40 cellular contexts compared by ENCODE assay signal in genomic region chr5:142494119-142494518, GRCh38.
"Had no signal": no experiment of that assay in that cellular context is flagged by ENCODE, and none has a peak within 500 bp of the region (broad histone marks: within the 10 kb centered on the region; RNA-seq: fewer than 3 reads in every experiment).

No MANE protein-coding gene starts in this region.

- H3K4me3 ChIP-seq: adrenal gland, ascending aorta, body of pancreas, breast epithelium, cardiac muscle cell had no signal

- FAIRE-seq: astrocyte, bronchial epithelial cell had no signal

- H3K4me1 ChIP-seq: body of pancreas, breast epithelium had no signal

- H3K9me3 Mint-ChIP-seq: activated naive CD4-positive, alpha-beta T cell treated with anti-CD3 and anti-CD28 coated beads for 36 hours; activated naive CD4-positive, alpha-beta T cell treated with anti-CD3 and anti-CD28 coated beads, Interleukin-2, amount 10 ng/mL, durations not matched to agents 7 days and 5 days; activated naive CD4-positive, alpha-beta T cell treated with anti-CD3 and anti-CD28 coated beads, Interleukin-2, amount 50 U/mL, for 24 hours; activated naive CD4-positive, alpha-beta T cell treated with anti-CD3 and anti-CD28 coated beads, Interleukin-2, amount 50 U/mL, for 72 hours; activated naive CD8-positive, alpha-beta T cell treated with anti-CD3 and anti-CD28 coated beads for 36 hours; activated T-cell treated with anti-CD3 and anti-CD28 coated beads, Interleukin-2, amount 50 U/mL, for 24 hours; activated T-cell treated with anti-CD3 and anti-CD28 coated beads, Interleukin-2, amount 50 U/mL, for 4 hours; activated T-cell treated with anti-CD3 and anti-CD28 coated beads, Interleukin-2, amount 50 U/mL, for 72 hours; activated T-helper 17 cell treated with anti-CD3 and anti-CD28 coated beads, Interleukin-2, amount 50 U/mL, for 72 hours; activated T-helper 2 cell treated with anti-CD3 and anti-CD28 coated beads, Interferon-gamma antibody, Interleukin-2, Interleukin-4, amounts not matched to agents 10 μg/mL and 5 μg/mL and 100 μg/mL, durations not matched to agents 14 hours and 24 hours and 36 hours; central memory CD8-positive, alpha-beta T cell had no signal

- H3K9me3 ChIP-seq: adrenal gland, ascending aorta, body of pancreas, breast epithelium had no signal

- H3K27me3 Mint-ChIP-seq: activated naive CD4-positive, alpha-beta T cell treated with anti-CD3 and anti-CD28 coated beads, Interleukin-2, amount 50 U/mL, for 24 hours; activated naive CD8-positive, alpha-beta T cell; activated naive CD8-positive, alpha-beta T cell treated with anti-CD3 and anti-CD28 coated beads for 36 hours; activated T-cell treated with anti-CD3 and anti-CD28 coated beads, Interleukin-2, amount 50 U/mL, for 24 hours; activated T-helper 17 cell treated with anti-CD3 and anti-CD28 coated beads, Interleukin-2, amount 50 U/mL, for 72 hours had no signal

- H3K27ac Mint-ChIP-seq: activated naive CD4-positive, alpha-beta T cell treated with anti-CD3 and anti-CD28 coated beads for 36 hours; activated naive CD4-positive, alpha-beta T cell treated with anti-CD3 and anti-CD28 coated beads, Interleukin-2, amount 10 ng/mL, durations not matched to agents 7 days and 5 days; activated naive CD4-positive, alpha-beta T cell treated with anti-CD3 and anti-CD28 coated beads, Interleukin-2, amount 50 U/mL, for 72 hours; activated naive CD8-positive, alpha-beta T cell; activated naive CD8-positive, alpha-beta T cell treated with anti-CD3 and anti-CD28 coated beads for 36 hours; activated naive CD8-positive, alpha-beta T cell treated with anti-CD3 and anti-CD28 coated beads, Interleukin-2, amount 10 ng/mL, durations not matched to agents 7 days and 5 days; activated naive CD8-positive, alpha-beta T cell treated with anti-CD3 and anti-CD28 coated beads, Interleukin-2, amount 50 U/mL, for 24 hours; activated T-cell treated with anti-CD3 and anti-CD28 coated beads, Interleukin-2, amount 50 U/mL, for 24 hours; activated T-cell treated with anti-CD3 and anti-CD28 coated beads, Interleukin-2, amount 50 U/mL, for 72 hours; activated T-helper 17 cell treated with anti-CD3 and anti-CD28 coated beads, Interleukin-2, amount 50 U/mL, for 72 hours; activated T-helper 2 cell treated with anti-CD3 and anti-CD28 coated beads, Interferon-gamma antibody, Interleukin-2, Interleukin-4, amounts not matched to agents 10 μg/mL and 5 μg/mL and 100 μg/mL, durations not matched to agents 14 hours and 24 hours and 36 hours had no signal

- H3K36me3 ChIP-seq: adrenal gland, ascending aorta, brain microvascular endothelial cell, breast epithelium, cardiac muscle cell had no signal

- H3K27ac ChIP-seq: body of pancreas, brain microvascular endothelial cell, breast epithelium, cardiac muscle cell had no signal

- H3K4me3 Mint-ChIP-seq: activated naive CD4-positive, alpha-beta T cell treated with anti-CD3 and anti-CD28 coated beads for 36 hours; activated naive CD4-positive, alpha-beta T cell treated with anti-CD3 and anti-CD28 coated beads, Interleukin-2, amount 10 ng/mL, durations not matched to agents 7 days and 5 days; activated naive CD4-positive, alpha-beta T cell treated with anti-CD3 and anti-CD28 coated beads, Interleukin-2, amount 50 U/mL, for 24 hours; activated naive CD8-positive, alpha-beta T cell; activated naive CD8-positive, alpha-beta T cell treated with anti-CD3 and anti-CD28 coated beads for 36 hours; activated naive CD8-positive, alpha-beta T cell treated with anti-CD3 and anti-CD28 coated beads, Interleukin-2, amount 10 ng/mL, durations not matched to agents 7 days and 5 days; activated naive CD8-positive, alpha-beta T cell treated with anti-CD3 and anti-CD28 coated beads, Interleukin-2, amount 50 U/mL, for 24 hours; activated T-cell treated with anti-CD3 and anti-CD28 coated beads, Interleukin-2, amount 50 U/mL, for 24 hours; activated T-cell treated with anti-CD3 and anti-CD28 coated beads, Interleukin-2, amount 50 U/mL, for 4 hours; activated T-cell treated with anti-CD3 and anti-CD28 coated beads, Interleukin-2, amount 50 U/mL, for 72 hours; activated T-helper 17 cell treated with anti-CD3 and anti-CD28 coated beads, Interleukin-2, amount 50 U/mL, for 72 hours; brain; central memory CD8-positive, alpha-beta T cell had no signal

- H3K36me3 Mint-ChIP-seq: activated naive CD4-positive, alpha-beta T cell treated with anti-CD3 and anti-CD28 coated beads, Interleukin-2, amount 10 ng/mL, durations not matched to agents 7 days and 5 days; activated naive CD4-positive, alpha-beta T cell treated with anti-CD3 and anti-CD28 coated beads, Interleukin-2, amount 50 U/mL, for 24 hours; activated naive CD4-positive, alpha-beta T cell treated with anti-CD3 and anti-CD28 coated beads, Interleukin-2, amount 50 U/mL, for 72 hours; activated naive CD8-positive, alpha-beta T cell; activated naive CD8-positive, alpha-beta T cell treated with anti-CD3 and anti-CD28 coated beads for 36 hours; activated naive CD8-positive, alpha-beta T cell treated with anti-CD3 and anti-CD28 coated beads, Interleukin-2, amount 10 ng/mL, durations not matched to agents 7 days and 5 days; brain had no signal

- ATAC-seq: activated naive CD4-positive, alpha-beta T cell treated with anti-CD3 and anti-CD28 coated beads, Interleukin-2, amount 50 U/mL, for 72 hours; activated naive CD8-positive, alpha-beta T cell treated with anti-CD3 and anti-CD28 coated beads, Interleukin-2, amount 50 U/mL, for 24 hours; activated T-cell treated with anti-CD3 and anti-CD28 coated beads, Interleukin-2, amount 50 U/mL, for 4 hours; activated T-cell treated with anti-CD3 and anti-CD28 coated beads, Interleukin-2, amount 50 U/mL, for 72 hours; activated T-helper 17 cell treated with anti-CD3 and anti-CD28 coated beads, Interleukin-2, amount 50 U/mL, for 72 hours; body of pancreas had no signal

- H3K4me1 Mint-ChIP-seq: activated naive CD4-positive, alpha-beta T cell treated with anti-CD3 and anti-CD28 coated beads, Interleukin-2, amount 10 ng/mL, durations not matched to agents 7 days and 5 days; activated T-helper 17 cell treated with anti-CD3 and anti-CD28 coated beads, Interleukin-2, amount 50 U/mL, for 72 hours; central memory CD8-positive, alpha-beta T cell had no signal

- DNase-seq: activated effector memory CD4-positive, alpha-beta T cell treated with anti-CD3 and anti-CD28 coated beads, Interleukin-2, amount 50 U/mL, for 16 hours; activated effector memory CD4-positive, alpha-beta T cell treated with Interleukin-2 at 50 U/mL for 16 hours; activated gamma-delta T cell; activated gamma-delta T cell treated with Interleukin-2 at 50 U/mL for 16 hours; activated naive CD4-positive, alpha-beta T cell; activated naive CD4-positive, alpha-beta T cell treated with anti-CD3 and anti-CD28 coated beads for 36 hours; activated naive CD4-positive, alpha-beta T cell treated with anti-CD3 and anti-CD28 coated beads, Interleukin-2, amount 10 ng/mL, durations not matched to agents 7 days and 5 days; activated naive CD4-positive, alpha-beta T cell treated with anti-CD3 and anti-CD28 coated beads, Interleukin-2, amount 50 U/mL, for 16 hours; activated naive CD4-positive, alpha-beta T cell treated with Interleukin-2 at 50 U/mL for 16 hours; activated naive CD8-positive, alpha-beta T cell treated with anti-CD3 and anti-CD28 coated beads for 36 hours; activated naive CD8-positive, alpha-beta T cell treated with anti-CD3 and anti-CD28 coated beads, Interleukin-2, amount 10 ng/mL, durations not matched to agents 7 days and 5 days; activated naive CD8-positive, alpha-beta T cell treated with anti-CD3 and anti-CD28 coated beads, Interleukin-2, amount 50 U/mL, for 24 hours; activated T-cell treated with anti-CD3 and anti-CD28 coated beads for 4 hours; activated T-cell treated with anti-CD3 and anti-CD28 coated beads, Interleukin-2, amount 50 U/mL, for 1 hour; activated T-cell treated with anti-CD3 and anti-CD28 coated beads, Interleukin-2, amount 50 U/mL, for 24 hours; activated T-cell treated with anti-CD3 and anti-CD28 coated beads, Interleukin-2, amount 50 U/mL, for 4 hours; activated T-cell treated with anti-CD3 and anti-CD28 coated beads, Interleukin-2, amount 50 U/mL, for 48 hours; activated T-cell treated with anti-CD3 and anti-CD28 coated beads, Interleukin-2, amount 50 U/mL, for 72 hours; adrenal gland; amniotic stem cell; amygdala; anterior cingulate cortex; aorta; body of pancreas; brain microvascular endothelial cell; caudate nucleus; central memory CD4-positive, alpha-beta T cell; cerebellar nuclear complex had no signal

- H3K27me3 ChIP-seq: adrenal gland, ascending aorta, body of pancreas, brain microvascular endothelial cell, breast epithelium had no signal
